In genomic region chr7:6639032-6639431, GRCh38 we compare ENCODE assay signal across 11 cellular contexts. TPM values are rescaled to one million over a fixed set of nuclear protein-coding genes. Genes with fewer than 3 reads are reported as not detected.
DNase-seq lines count a peak whose midpoint lies in the region; ATAC-seq and TF ChIP-seq lines count a peak whose summit lies in the region.
"Had no signal": no experiment of that assay in that cellular context is flagged by ENCODE, and none has a peak within 500 bp of the region (broad histone marks: within the 10 kb centered on the region; RNA-seq: fewer than 3 reads in every experiment).

No MANE protein-coding gene starts in this region.

- no peak for ATAC-seq in activated CD4-positive, alpha-beta T cell treated with anti-CD3 and anti-CD28 coated beads for 36 hours
- ATAC-seq in HG03354 (IDR thresholded peaks at IDR 0.05; ENCODE audit: poor library complexity, severe bottlenecking, unreplicated experiment), result no peak

- no peak for DNase-seq in activated CD4-positive, alpha-beta T cell treated with anti-CD3 and anti-CD28 coated beads for 36 hours
- no peak for DNase-seq in activated CD4-positive, alpha-beta T cell treated with anti-CD3 and anti-CD28 coated beads, Interleukin-2, amount 50 U/mL, for 48 hours
- DNase-seq in SK-N-MC (ENCODE audit: low read depth, low spot score) (no peak), endodermal cell (no peak), NCI-H526 treated with DMSO at 0.1 percent for 48 hours (lab: John Stamatoyannopoulos, UW) (no peak), ACHN (no peak)
- DNase-seq: activated CD4-positive, CD25-positive, alpha-beta regulatory T cell treated with anti-CD3 and anti-CD28 coated beads, Interleukin-2, amount 50 U/mL, for 72 hours; NCI-H2227 treated with DMSO at 0.1 percent for 48 hours; stimulated activated CD4-positive, alpha-beta T cell treated with anti-CD3 and anti-CD28 coated beads, Interleukin-15, amount 100 ng/mL, for 24 hours had no signal

- H3K4me3 ChIP-seq in SK-N-MC, result peak overlapping the region; percentile 82; the same call in 1 of the 2 replicates
- no peak overlapping the region for H3K4me3 ChIP-seq in endodermal cell (ENCODE audit: low read length)
- H3K4me3 ChIP-seq in skeletal muscle satellite cell (ENCODE audit: low read length), result peak overlapping the region; percentile 76

- intact Hi-C loops in activated CD4-positive, alpha-beta T cell treated with anti-CD3 and anti-CD28 coated beads for 36 hours (cut with DNase I, micrococcal nuclease), result loop anchor here in 1 of 2 experiments (10.0 kb wide), 1 partner anchor 926 kb away; the partner anchor contains the start of gene MIOS

- no peak for TF ChIP-seq CTCF in endodermal cell (conservative IDR thresholded peaks at IDR 0.05)

- H3K27me3 ChIP-seq in endodermal cell (ENCODE audit: control insufficient read depth, insufficient read depth, low read length, poor library complexity, severe bottlenecking), result no peaks in the 10 kb centered on the region
- H3K27me3 ChIP-seq in skeletal muscle satellite cell (ENCODE audit: control insufficient read depth, insufficient read depth, low read length), result no peaks in the 10 kb centered on the region

- H3K4me1 ChIP-seq in endodermal cell (ENCODE audit: control insufficient read depth, insufficient read depth, low read length) (no peaks in the 10 kb centered on the region), skeletal muscle satellite cell (ENCODE audit: control insufficient read depth, insufficient read depth, low read length) (peaks cover 15% of the 10 kb centered on the region)

- in situ Hi-C loops in ACHN (cut with HindIII; ENCODE audit: low pct_ligation_motif_present, low pct_unique_long_range_greater_than_20kb, low sequenced_read_pairs), result no loop called here

- H3K36me3 Mint-ChIP-seq in activated CD4-positive, alpha-beta T cell treated with anti-CD3 and anti-CD28 coated beads for 36 hours (ENCODE audit: low read depth), result peaks cover 36% of the 10 kb centered on the region
- H3K36me3 Mint-ChIP-seq in endodermal cell (ENCODE audit: low read depth), result peaks cover 32% of the 10 kb centered on the region

- H3K9ac ChIP-seq in SK-N-MC (ENCODE audit: insufficient read length), result no peak overlapping the region
- H3K9ac ChIP-seq in endodermal cell (ENCODE audit: extremely low read depth, low read length, poor library complexity, severe bottlenecking), result no peak overlapping the region
- no peak overlapping the region for H3K9ac ChIP-seq in skeletal muscle satellite cell (ENCODE audit: low read depth, low read length)

- H3K27ac ChIP-seq in SK-N-MC (no peak overlapping the region), endodermal cell (ENCODE audit: low read depth, low read length) (no peak overlapping the region)

- H3K27ac Mint-ChIP-seq in activated CD4-positive, alpha-beta T cell treated with anti-CD3 and anti-CD28 coated beads for 36 hours, result peak overlapping the region; percentile 84
- peak overlapping the region; percentile 72 for H3K27ac Mint-ChIP-seq in endodermal cell

- peak overlapping the region; percentile 98 for H3K4me2 ChIP-seq in skeletal muscle satellite cell (ENCODE audit: low read length)

- H3K27me3 Mint-ChIP-seq in activated CD4-positive, alpha-beta T cell treated with anti-CD3 and anti-CD28 coated beads for 36 hours, result no peaks in the 10 kb centered on the region
- no peaks in the 10 kb centered on the region for H3K27me3 Mint-ChIP-seq in endodermal cell (ENCODE audit: insufficient read depth)

- H3K4me1 Mint-ChIP-seq in activated CD4-positive, alpha-beta T cell treated with anti-CD3 and anti-CD28 coated beads for 36 hours, result peaks cover 26% of the 10 kb centered on the region
- peaks cover 18% of the 10 kb centered on the region for H3K4me1 Mint-ChIP-seq in endodermal cell

- H3K9me3 ChIP-seq in SK-N-MC (ENCODE audit: low read depth, low read length) (no peaks in the 10 kb centered on the region), endodermal cell (ENCODE audit: control insufficient read depth, low read length) (no peaks in the 10 kb centered on the region), skeletal muscle satellite cell (replicated peaks; ENCODE audit: low read length) (no peaks in the 10 kb centered on the region)

- peaks cover 48% of the 10 kb centered on the region for H3K36me3 ChIP-seq in SK-N-MC (ENCODE audit: insufficient read depth, low read length)
- no peaks in the 10 kb centered on the region for H3K36me3 ChIP-seq in endodermal cell (ENCODE audit: control insufficient read depth, insufficient read depth, low read length)
- peaks cover 39% of the 10 kb centered on the region for H3K36me3 ChIP-seq in skeletal muscle satellite cell (ENCODE audit: insufficient read depth, low read length)

- CTCF ChIA-PET in activated CD4-positive, alpha-beta T cell treated with anti-CD3 and anti-CD28 coated beads for 36 hours (lab: Charles Lee), result interaction anchor here (1.2 kb wide), 1 partner anchor 21 kb away, joined by 3 read pairs; no protein-coding TSS in a partner anchor

- H3K9me3 Mint-ChIP-seq in activated CD4-positive, alpha-beta T cell treated with anti-CD3 and anti-CD28 coated beads for 36 hours (ENCODE audit: low read depth), result peaks cover 3% of the 10 kb centered on the region
- H3K9me3 Mint-ChIP-seq in endodermal cell, result no peaks in the 10 kb centered on the region

- WGBS in endodermal cell (ENCODE audit: insufficient coverage in 1 of 2, insufficient read length in 1 of 2), 2 experiments, result 93 to 97% methylated on average over 3 to 4 of the region's 4 CpGs

- peak overlapping the region; percentile 81 for H3K4me3 Mint-ChIP-seq in activated CD4-positive, alpha-beta T cell treated with anti-CD3 and anti-CD28 coated beads for 36 hours
- H3K4me3 Mint-ChIP-seq in endodermal cell, result peak overlapping the region; percentile 65

- POLR2A ChIA-PET in activated CD4-positive, alpha-beta T cell treated with anti-CD3 and anti-CD28 coated beads for 36 hours (lab: Charles Lee), result interaction anchor here (0.9 kb wide), 1 partner anchor 94 kb away, joined by 3 read pairs; no protein-coding TSS in a partner anchor

RNA-seq across cellular contexts. Expression of gene ZNF316, which starts 1.9 kb away (rescaled TPM):
- 10 to 100 TPM; 15.7 to 20.8 TPM for total RNA-seq in activated CD4-positive, alpha-beta T cell treated with anti-CD3 and anti-CD28 coated beads for 36 hours
- 10 to 100 TPM; 21.4 to 29.6 TPM for total RNA-seq in endodermal cell
- polyA plus RNA-seq in endodermal cell (2013, experiment 1 of 2), result 33.6 TPM
- polyA plus RNA-seq in endodermal cell (2013, experiment 2 of 2), result 24.9 TPM
- 9.6 and 10.3 TPM in 2 replicates for total RNA-seq in skeletal muscle satellite cell (2012; rRNA removed)

RNA-seq across cellular contexts. Expression of gene ZNF853, which starts 23.6 kb away (rescaled TPM):
- total RNA-seq in activated CD4-positive, alpha-beta T cell treated with anti-CD3 and anti-CD28 coated beads for 36 hours, result 1 to 10 TPM; 1.2 to 1.3 TPM
- total RNA-seq in endodermal cell, result 10 to 100 TPM; 14.2 to 17.2 TPM
- polyA plus RNA-seq in endodermal cell (2013, experiment 1 of 2), result 11.1 TPM
- 10.6 TPM for polyA plus RNA-seq in endodermal cell (2013, experiment 2 of 2)
- total RNA-seq in skeletal muscle satellite cell (2012; rRNA removed), result under 0.01 and 0.22 TPM in 2 replicates

RNA-seq across cellular contexts. Expression of gene INTS15, which starts 49.2 kb away (rescaled TPM):
- total RNA-seq in activated CD4-positive, alpha-beta T cell treated with anti-CD3 and anti-CD28 coated beads for 36 hours, result 10 to 100 TPM; 27.8 to 31.8 TPM
- total RNA-seq in endodermal cell, result 10 to 100 TPM; 34.4 to 38.0 TPM
- 36.7 TPM for polyA plus RNA-seq in endodermal cell (2013, experiment 1 of 2)
- polyA plus RNA-seq in endodermal cell (2013, experiment 2 of 2), result 29.4 TPM
- 7.1 and 14.2 TPM in 2 replicates for total RNA-seq in skeletal muscle satellite cell (2012; rRNA removed)

Comparison
In these comparisons a context has a peak if more than half of its experiments do, and no peak if none do; other contexts are left out.
1. RNA of gene ZNF853, which starts 23.6 kb away (total RNA-seq): 14.2 to 17.2 TPM in endodermal cell; 1.2 to 1.3 TPM in activated CD4-positive, alpha-beta T cell treated with anti-CD3 and anti-CD28 coated beads for 36 hours; every median in the first group is over 4 times any median in the second.